Comparison of ENCODE assay signal across 11 cellular contexts in the genomic region with DNA sequence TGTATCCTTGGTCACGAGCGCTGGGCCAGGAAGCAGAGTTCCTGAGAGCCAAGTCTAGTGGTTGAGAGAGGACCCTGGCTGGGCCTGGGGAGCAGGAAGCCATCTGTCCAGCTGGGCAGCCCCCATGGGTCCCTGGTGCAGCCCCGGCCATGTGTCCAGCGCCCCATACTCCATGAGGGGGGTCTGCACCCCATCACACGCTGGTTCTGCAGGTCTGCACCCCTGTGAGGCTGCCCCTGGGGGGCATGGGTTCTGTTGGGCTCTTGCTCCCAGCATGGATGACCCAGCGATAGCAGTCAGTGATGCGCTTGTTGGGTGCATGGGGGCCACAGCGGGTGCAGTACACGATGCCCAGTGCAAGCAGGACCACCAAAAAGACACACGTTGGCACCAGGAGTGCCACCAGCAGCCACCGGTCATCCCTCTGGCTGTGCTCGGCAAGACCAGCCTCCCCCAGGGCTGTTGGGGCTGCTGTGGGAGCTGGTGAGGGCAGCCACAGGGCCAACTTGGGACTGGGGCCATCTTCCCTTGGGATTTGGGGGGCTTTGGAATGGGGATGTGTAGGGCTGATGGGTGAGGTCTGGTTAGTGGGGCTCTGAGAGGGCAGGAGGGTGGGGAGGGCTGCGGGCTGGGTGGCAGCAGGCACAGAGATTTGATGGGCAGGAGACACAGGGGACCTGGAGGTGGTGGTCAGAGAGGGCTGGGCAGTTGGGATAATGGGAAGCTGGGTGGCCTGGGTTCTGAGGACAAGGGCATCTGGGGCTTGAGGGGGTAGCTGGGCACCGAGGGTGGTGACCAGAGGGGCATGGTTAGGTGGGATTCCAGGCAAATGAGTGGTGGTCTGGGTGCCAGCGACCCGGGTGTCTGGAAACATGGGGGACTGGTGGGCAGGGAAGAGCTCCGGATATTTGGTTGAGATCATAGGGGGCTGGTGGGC. TPM values are rescaled to one million over a fixed set of nuclear protein-coding genes. Genes with fewer than 3 reads are reported as not detected.
DNase-seq lines count a peak whose midpoint lies in the region; ATAC-seq and TF ChIP-seq lines count a peak whose summit lies in the region.
"Had no signal": no experiment of that assay in that cellular context is flagged by ENCODE, and none has a peak within 500 bp of the region (broad histone marks: within the 10 kb centered on the region; RNA-seq: fewer than 3 reads in every experiment).

No MANE protein-coding gene starts in this region.

- in situ Hi-C loops in gastrocnemius medialis (cut with MboI; ENCODE audit: low sequenced_read_pairs in 4 of 4): no loop called here

- TF ChIP-seq POLR2A in gastrocnemius medialis (IDR thresholded peaks at IDR 0.05): no peak

- intact Hi-C loops in gastrocnemius medialis (cut with DNase I; ENCODE audit: low total_unique reads): no loop called here

- ATAC-seq in CD4-positive, CD25-positive, alpha-beta regulatory T cell (ENCODE audit: low read depth in 2 of 2): no peak
- ATAC-seq in T-helper 17 cell: no peak
- ATAC-seq in gastrocnemius medialis: no peak
- ATAC-seq in GM18519 (IDR thresholded peaks at IDR 0.05; ENCODE audit: low FRiP score, unreplicated experiment): no peak
- ATAC-seq in GM19395 (IDR thresholded peaks at IDR 0.05; ENCODE audit: unreplicated experiment): no peak
- no peak for ATAC-seq in GM18868 (IDR thresholded peaks at IDR 0.05; ENCODE audit: unreplicated experiment)

- H3K4me3 ChIP-seq in CD4-positive, CD25-positive, alpha-beta regulatory T cell (ENCODE audit: low read depth, low read length): no peak overlapping the region
- H3K4me3 ChIP-seq in foreskin fibroblast (ENCODE audit: low read depth in 1 of 2, low read length in 2 of 2): peak overlapping the region; percentile 94 to 95
- H3K4me3 ChIP-seq in gastrocnemius medialis: peak overlapping the region; percentile 1 to 79 (median 37)

- H3K36me3 ChIP-seq in CD4-positive, CD25-positive, alpha-beta regulatory T cell (ENCODE audit: control insufficient read depth, insufficient read depth, low read length): no peaks in the 10 kb centered on the region
- no peaks in the 10 kb centered on the region for H3K36me3 ChIP-seq in gastrocnemius medialis

- peak overlapping the region in 3 of 4 donors; percentile 51 to 82 (median 69) for H3K4me3 Mint-ChIP-seq in CD4-positive, CD25-positive, alpha-beta regulatory T cell
- no peak overlapping the region for H3K4me3 Mint-ChIP-seq in T-helper 17 cell

- peaks cover 0 to 57% (median 16%) of the 10 kb centered on the region in 4 donors for H3K4me1 Mint-ChIP-seq in CD4-positive, CD25-positive, alpha-beta regulatory T cell
- H3K4me1 Mint-ChIP-seq in T-helper 17 cell: peaks cover 22% of the 10 kb centered on the region

- H3K4me1 ChIP-seq in CD4-positive, CD25-positive, alpha-beta regulatory T cell (ENCODE audit: control insufficient read depth, insufficient read depth, low read length, poor library complexity, severe bottlenecking): peaks cover 54% of the 10 kb centered on the region
- H3K4me1 ChIP-seq in gastrocnemius medialis: peaks cover 6 to 7% of the 10 kb centered on the region in 2 donors

- peaks cover 6% of the 10 kb centered on the region for H3K27me3 Mint-ChIP-seq in CD4-positive, CD25-positive, alpha-beta regulatory T cell
- H3K27me3 Mint-ChIP-seq in T-helper 17 cell: no peaks in the 10 kb centered on the region

- H3K27ac Mint-ChIP-seq in CD4-positive, CD25-positive, alpha-beta regulatory T cell: peak overlapping the region; percentile 85 to 98 (median 88)
- peak overlapping the region; percentile 62 for H3K27ac Mint-ChIP-seq in T-helper 17 cell

- H3K9me3 Mint-ChIP-seq in CD4-positive, CD25-positive, alpha-beta regulatory T cell: peaks cover 0 to 4% (median 0%) of the 10 kb centered on the region in 7 donors

- no peaks in the 10 kb centered on the region for H3K9me3 ChIP-seq in CD4-positive, CD25-positive, alpha-beta regulatory T cell (ENCODE audit: control insufficient read depth in 2 of 2, low read length in 2 of 2)
- H3K9me3 ChIP-seq in T-helper 17 cell (ENCODE audit: control insufficient read depth, low read length, poor library complexity, severe bottlenecking): no peaks in the 10 kb centered on the region
- H3K9me3 ChIP-seq in gastrocnemius medialis: no peaks in the 10 kb centered on the region

- peak overlapping the region; percentile 5 for H3K27ac ChIP-seq in CD4-positive, CD25-positive, alpha-beta regulatory T cell (ENCODE audit: insufficient read depth, low read length, poor library complexity, severe bottlenecking)
- peak overlapping the region; percentile 72 to 84 (median 80) for H3K27ac ChIP-seq in gastrocnemius medialis

- TF ChIP-seq CTCF in foreskin fibroblast (IDR thresholded peaks at IDR 0.05; ENCODE audit: low read depth, low read length) (no peak), gastrocnemius medialis (IDR thresholded peaks at IDR 0.05 in 4 of 5, conservative IDR thresholded peaks at IDR 0.05 in 1 of 5) (no peak)

- H3K36me3 Mint-ChIP-seq in CD4-positive, CD25-positive, alpha-beta regulatory T cell: no peaks in the 10 kb centered on the region
- no peaks in the 10 kb centered on the region for H3K36me3 Mint-ChIP-seq in T-helper 17 cell (ENCODE audit: low read depth)

- DNase-seq in CD4-positive, CD25-positive, alpha-beta regulatory T cell: no peak
- no peak for DNase-seq in T-helper 17 cell
- DNase-seq in foreskin fibroblast: peak in 1 of 2 donors; percentile 19
- no peak for DNase-seq in gastrocnemius medialis
- DNase-seq in SK-N-DZ (ENCODE audit: low spot score): no peak
- DNase-seq: NCI-H2171 had no signal

- no peaks in the 10 kb centered on the region for H3K27me3 ChIP-seq in CD4-positive, CD25-positive, alpha-beta regulatory T cell (ENCODE audit: control insufficient read depth, insufficient read depth, low read length)
- H3K27me3 ChIP-seq in gastrocnemius medialis: peaks cover 5 to 14% (median 12%) of the 10 kb centered on the region in 3 donors

RNA-seq across cellular contexts. Expression of a gene that starts 2.0 kb away (rescaled TPM):
- total RNA-seq in CD4-positive, CD25-positive, alpha-beta regulatory T cell: 0.30 TPM
- under 1 TPM; 0.06 to 0.11 (median 0.10) TPM for polyA plus RNA-seq in CD4-positive, CD25-positive, alpha-beta regulatory T cell
- total RNA-seq in T-helper 17 cell (not detected), gastrocnemius medialis (1 to 10 TPM in 3 of 4 donors, under 1 TPM in 1; 0.46 to 4.6 (median 2.8) TPM)
- 10.9 and 12.6 TPM in 2 replicates for polyA plus RNA-seq in SK-N-DZ (2014; cell fraction: cytosol; rRNA removed)
- polyA plus RNA-seq in SK-N-DZ (2014; cell fraction: nucleus; rRNA removed): 4.7 and 5.3 TPM in 2 replicates
- total RNA-seq: pulmonary artery endothelial cell had no signal

RNA-seq across cellular contexts. Expression of a gene that starts 21.4 kb away (rescaled TPM):
- total RNA-seq in CD4-positive, CD25-positive, alpha-beta regulatory T cell: 0.57 TPM
- 1 to 10 TPM in 1 of 4 donors, under 1 TPM in 3; 0.33 to 1.0 (median 0.95) TPM for polyA plus RNA-seq in CD4-positive, CD25-positive, alpha-beta regulatory T cell
- total RNA-seq in T-helper 17 cell (1 to 10 TPM; 1.9 to 3.4 TPM), gastrocnemius medialis (1 to 10 TPM; 1.9 to 9.7 (median 7.0) TPM)
- 3.2 and 3.8 TPM in 2 replicates for polyA plus RNA-seq in SK-N-DZ (2014; cell fraction: cytosol; rRNA removed)
- polyA plus RNA-seq in SK-N-DZ (2014; cell fraction: nucleus; rRNA removed): 5.6 and 15.1 TPM in 2 replicates

RNA-seq across cellular contexts. Expression of a gene that starts 23.1 kb away (rescaled TPM):
- total RNA-seq in CD4-positive, CD25-positive, alpha-beta regulatory T cell: not detected
- polyA plus RNA-seq in CD4-positive, CD25-positive, alpha-beta regulatory T cell: not detected
- total RNA-seq in T-helper 17 cell (under 1 TPM; 0.16 to 0.32 TPM), gastrocnemius medialis (not detected)
- 3.3 and 4.1 TPM in 2 replicates for polyA plus RNA-seq in SK-N-DZ (2014; cell fraction: cytosol; rRNA removed)
- 1.2 and 2.7 TPM in 2 replicates for polyA plus RNA-seq in SK-N-DZ (2014; cell fraction: nucleus; rRNA removed)
- total RNA-seq: Daoy, pulmonary artery endothelial cell had no signal

RNA-seq across cellular contexts. Expression of a gene that starts 25.9 kb away (rescaled TPM):
- 29.3 TPM for total RNA-seq in CD4-positive, CD25-positive, alpha-beta regulatory T cell
- 10 to 100 TPM; 48.3 to 71.3 (median 55.3) TPM for polyA plus RNA-seq in CD4-positive, CD25-positive, alpha-beta regulatory T cell
- total RNA-seq in T-helper 17 cell (10 to 100 TPM; 32.6 to 35.1 TPM), gastrocnemius medialis (100 to 1,000 TPM; 106 to 137 (median 113) TPM)
- 115 and 153 TPM in 2 replicates for polyA plus RNA-seq in SK-N-DZ (2014; cell fraction: cytosol; rRNA removed)
- polyA plus RNA-seq in SK-N-DZ (2014; cell fraction: nucleus; rRNA removed): 114 and 115 TPM in 2 replicates

RNA-seq across cellular contexts. Expression of a gene that starts 30.1 kb away (rescaled TPM):
- 53.4 TPM for total RNA-seq in CD4-positive, CD25-positive, alpha-beta regulatory T cell
- polyA plus RNA-seq in CD4-positive, CD25-positive, alpha-beta regulatory T cell: 10 to 100 TPM; 74.7 to 90.4 (median 82.5) TPM
- total RNA-seq in T-helper 17 cell (10 to 100 TPM; 44.3 to 53.9 TPM), gastrocnemius medialis (10 to 100 TPM; 40.1 to 73.5 (median 64.8) TPM)
- polyA plus RNA-seq in SK-N-DZ (2014; cell fraction: cytosol; rRNA removed): 90.6 and 91.7 TPM in 2 replicates
- 69.4 and 98.9 TPM in 2 replicates for polyA plus RNA-seq in SK-N-DZ (2014; cell fraction: nucleus; rRNA removed)
